2 cellular contexts compared by ENCODE assay signal in the genomic region with DNA sequence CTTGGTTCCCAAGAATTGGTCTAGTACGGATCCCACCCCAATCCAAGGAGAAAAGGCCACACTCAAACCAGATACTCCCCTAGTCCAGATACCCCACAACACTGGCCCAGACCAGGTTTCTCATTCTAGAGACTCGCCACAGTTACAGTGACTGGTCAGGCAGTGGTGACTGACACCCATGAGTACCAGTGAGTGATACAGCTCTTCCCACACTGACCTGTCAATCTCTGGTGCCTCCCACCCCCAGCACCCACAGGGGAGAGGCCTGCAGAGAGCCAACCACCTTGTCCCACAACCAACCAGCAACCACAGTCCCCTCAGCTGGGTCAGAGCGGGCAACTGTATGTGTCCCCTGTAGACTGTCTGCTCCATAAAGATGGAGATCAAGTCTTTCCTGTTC.
TF ChIP-seq lines count a peak whose summit lies in the region.

No MANE protein-coding gene starts in this region.

TF ChIP-seq in IMR-90, 13 proteins besides CTCF, POLR2A, EP300 and RAD21:
- TF ChIP-seq, protein P1, sequence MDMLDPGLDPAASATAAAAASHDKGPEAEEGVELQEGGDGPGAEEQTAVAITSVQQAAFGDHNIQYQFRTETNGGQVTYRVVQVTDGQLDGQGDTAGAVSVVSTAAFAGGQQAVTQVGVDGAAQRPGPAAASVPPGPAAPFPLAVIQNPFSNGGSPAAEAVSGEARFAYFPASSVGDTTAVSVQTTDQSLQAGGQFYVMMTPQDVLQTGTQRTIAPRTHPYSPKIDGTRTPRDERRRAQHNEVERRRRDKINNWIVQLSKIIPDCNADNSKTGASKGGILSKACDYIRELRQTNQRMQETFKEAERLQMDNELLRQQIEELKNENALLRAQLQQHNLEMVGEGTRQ (IDR thresholded peaks at IDR 0.05; ENCODE audit: low read depth, low read length): no peak
- TF ChIP-seq RFX5 (IDR thresholded peaks at IDR 0.05; ENCODE audit: low read depth, low read length) (no peak), CHD1 (IDR thresholded peaks at IDR 0.05; ENCODE audit: low read depth, low read length) (no peak), FOS (IDR thresholded peaks at IDR 0.05; ENCODE audit: low read depth, low read length) (no peak), BHLHE40 (IDR thresholded peaks at IDR 0.05; ENCODE audit: low read depth, low read length) (no peak), MAFK (IDR thresholded peaks at IDR 0.05; ENCODE audit: low read depth, low read length) (no peak), SMC3 (IDR thresholded peaks at IDR 0.05; ENCODE audit: low read depth, low read length) (no peak), MXI1 (IDR thresholded peaks at IDR 0.05; ENCODE audit: borderline replicate concordance, low read depth, low read length) (no peak), CEBPB (IDR thresholded peaks at IDR 0.05; ENCODE audit: low read depth, low read length) (no peak), MAZ (IDR thresholded peaks at IDR 0.05; ENCODE audit: borderline replicate concordance, low read depth, low read length) (no peak), RCOR1 (IDR thresholded peaks at IDR 0.05; ENCODE audit: insufficient replicate concordance, low read length) (no peak), NFE2L2 (IDR thresholded peaks at IDR 0.05; ENCODE audit: low read depth, low read length) (no peak)
- TF ChIP-seq, protein P2, sequence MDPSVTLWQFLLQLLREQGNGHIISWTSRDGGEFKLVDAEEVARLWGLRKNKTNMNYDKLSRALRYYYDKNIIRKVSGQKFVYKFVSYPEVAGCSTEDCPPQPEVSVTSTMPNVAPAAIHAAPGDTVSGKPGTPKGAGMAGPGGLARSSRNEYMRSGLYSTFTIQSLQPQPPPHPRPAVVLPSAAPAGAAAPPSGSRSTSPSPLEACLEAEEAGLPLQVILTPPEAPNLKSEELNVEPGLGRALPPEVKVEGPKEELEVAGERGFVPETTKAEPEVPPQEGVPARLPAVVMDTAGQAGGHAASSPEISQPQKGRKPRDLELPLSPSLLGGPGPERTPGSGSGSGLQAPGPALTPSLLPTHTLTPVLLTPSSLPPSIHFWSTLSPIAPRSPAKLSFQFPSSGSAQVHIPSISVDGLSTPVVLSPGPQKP (IDR thresholded peaks at IDR 0.05; ENCODE audit: borderline replicate concordance, low read depth, low read length): no peak

TF ChIP-seq in H1, 55 proteins besides CTCF, POLR2A, EP300 and RAD21:
- TF ChIP-seq SIRT6 (IDR thresholded peaks at IDR 0.05; ENCODE audit: low read length) (no peak), SP2 (IDR thresholded peaks at IDR 0.05; ENCODE audit: low read length) (no peak), KDM1A (IDR thresholded peaks at IDR 0.05; ENCODE audit: borderline replicate concordance, low read length) (no peak), SAP30 (IDR thresholded peaks at IDR 0.05; ENCODE audit: insufficient read depth, insufficient replicate concordance, low read length) (no peak), NRF1 (IDR thresholded peaks at IDR 0.05; ENCODE audit: low read depth, low read length) (no peak), TCF12 (IDR thresholded peaks at IDR 0.05; ENCODE audit: low read depth, low read length) (no peak), EZH2 (IDR thresholded peaks at IDR 0.05; ENCODE audit: low read depth, low read length, severe bottlenecking) (no peak), JUN (IDR thresholded peaks at IDR 0.05; ENCODE audit: low read depth, low read length) (no peak), ZNF274 (IDR thresholded peaks at IDR 0.05; ENCODE audit: borderline replicate concordance, extremely low read depth, low read length) (no peak), BRCA1 (IDR thresholded peaks at IDR 0.05; ENCODE audit: low read depth, low read length) (no peak), POU5F1 (IDR thresholded peaks at IDR 0.05; ENCODE audit: low read depth, low read length) (no peak), CHD1 (IDR thresholded peaks at IDR 0.05; ENCODE audit: low read depth, low read length) (no peak), TAF7 (optimal IDR thresholded peaks at IDR 0.05; ENCODE audit: borderline replicate concordance, low read depth, low read length) (no peak), SP1 (IDR thresholded peaks at IDR 0.05; ENCODE audit: low read depth, low read length) (no peak)
- TF ChIP-seq, protein P3, sequence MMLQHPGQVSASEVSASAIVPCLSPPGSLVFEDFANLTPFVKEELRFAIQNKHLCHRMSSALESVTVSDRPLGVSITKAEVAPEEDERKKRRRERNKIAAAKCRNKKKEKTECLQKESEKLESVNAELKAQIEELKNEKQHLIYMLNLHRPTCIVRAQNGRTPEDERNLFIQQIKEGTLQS (IDR thresholded peaks at IDR 0.05; ENCODE audit: insufficient read depth, low read depth, low read length): no peak
- TF ChIP-seq, protein P4, sequence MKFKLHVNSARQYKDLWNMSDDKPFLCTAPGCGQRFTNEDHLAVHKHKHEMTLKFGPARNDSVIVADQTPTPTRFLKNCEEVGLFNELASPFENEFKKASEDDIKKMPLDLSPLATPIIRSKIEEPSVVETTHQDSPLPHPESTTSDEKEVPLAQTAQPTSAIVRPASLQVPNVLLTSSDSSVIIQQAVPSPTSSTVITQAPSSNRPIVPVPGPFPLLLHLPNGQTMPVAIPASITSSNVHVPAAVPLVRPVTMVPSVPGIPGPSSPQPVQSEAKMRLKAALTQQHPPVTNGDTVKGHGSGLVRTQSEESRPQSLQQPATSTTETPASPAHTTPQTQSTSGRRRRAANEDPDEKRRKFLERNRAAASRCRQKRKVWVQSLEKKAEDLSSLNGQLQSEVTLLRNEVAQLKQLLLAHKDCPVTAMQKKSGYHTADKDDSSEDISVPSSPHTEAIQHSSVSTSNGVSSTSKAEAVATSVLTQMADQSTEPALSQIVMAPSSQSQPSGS (IDR thresholded peaks at IDR 0.05; ENCODE audit: low read length): no peak
- TF ChIP-seq, protein P5, sequence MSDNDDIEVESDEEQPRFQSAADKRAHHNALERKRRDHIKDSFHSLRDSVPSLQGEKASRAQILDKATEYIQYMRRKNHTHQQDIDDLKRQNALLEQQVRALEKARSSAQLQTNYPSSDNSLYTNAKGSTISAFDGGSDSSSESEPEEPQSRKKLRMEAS (IDR thresholded peaks at IDR 0.05): no peak
- TF ChIP-seq, protein P6, sequence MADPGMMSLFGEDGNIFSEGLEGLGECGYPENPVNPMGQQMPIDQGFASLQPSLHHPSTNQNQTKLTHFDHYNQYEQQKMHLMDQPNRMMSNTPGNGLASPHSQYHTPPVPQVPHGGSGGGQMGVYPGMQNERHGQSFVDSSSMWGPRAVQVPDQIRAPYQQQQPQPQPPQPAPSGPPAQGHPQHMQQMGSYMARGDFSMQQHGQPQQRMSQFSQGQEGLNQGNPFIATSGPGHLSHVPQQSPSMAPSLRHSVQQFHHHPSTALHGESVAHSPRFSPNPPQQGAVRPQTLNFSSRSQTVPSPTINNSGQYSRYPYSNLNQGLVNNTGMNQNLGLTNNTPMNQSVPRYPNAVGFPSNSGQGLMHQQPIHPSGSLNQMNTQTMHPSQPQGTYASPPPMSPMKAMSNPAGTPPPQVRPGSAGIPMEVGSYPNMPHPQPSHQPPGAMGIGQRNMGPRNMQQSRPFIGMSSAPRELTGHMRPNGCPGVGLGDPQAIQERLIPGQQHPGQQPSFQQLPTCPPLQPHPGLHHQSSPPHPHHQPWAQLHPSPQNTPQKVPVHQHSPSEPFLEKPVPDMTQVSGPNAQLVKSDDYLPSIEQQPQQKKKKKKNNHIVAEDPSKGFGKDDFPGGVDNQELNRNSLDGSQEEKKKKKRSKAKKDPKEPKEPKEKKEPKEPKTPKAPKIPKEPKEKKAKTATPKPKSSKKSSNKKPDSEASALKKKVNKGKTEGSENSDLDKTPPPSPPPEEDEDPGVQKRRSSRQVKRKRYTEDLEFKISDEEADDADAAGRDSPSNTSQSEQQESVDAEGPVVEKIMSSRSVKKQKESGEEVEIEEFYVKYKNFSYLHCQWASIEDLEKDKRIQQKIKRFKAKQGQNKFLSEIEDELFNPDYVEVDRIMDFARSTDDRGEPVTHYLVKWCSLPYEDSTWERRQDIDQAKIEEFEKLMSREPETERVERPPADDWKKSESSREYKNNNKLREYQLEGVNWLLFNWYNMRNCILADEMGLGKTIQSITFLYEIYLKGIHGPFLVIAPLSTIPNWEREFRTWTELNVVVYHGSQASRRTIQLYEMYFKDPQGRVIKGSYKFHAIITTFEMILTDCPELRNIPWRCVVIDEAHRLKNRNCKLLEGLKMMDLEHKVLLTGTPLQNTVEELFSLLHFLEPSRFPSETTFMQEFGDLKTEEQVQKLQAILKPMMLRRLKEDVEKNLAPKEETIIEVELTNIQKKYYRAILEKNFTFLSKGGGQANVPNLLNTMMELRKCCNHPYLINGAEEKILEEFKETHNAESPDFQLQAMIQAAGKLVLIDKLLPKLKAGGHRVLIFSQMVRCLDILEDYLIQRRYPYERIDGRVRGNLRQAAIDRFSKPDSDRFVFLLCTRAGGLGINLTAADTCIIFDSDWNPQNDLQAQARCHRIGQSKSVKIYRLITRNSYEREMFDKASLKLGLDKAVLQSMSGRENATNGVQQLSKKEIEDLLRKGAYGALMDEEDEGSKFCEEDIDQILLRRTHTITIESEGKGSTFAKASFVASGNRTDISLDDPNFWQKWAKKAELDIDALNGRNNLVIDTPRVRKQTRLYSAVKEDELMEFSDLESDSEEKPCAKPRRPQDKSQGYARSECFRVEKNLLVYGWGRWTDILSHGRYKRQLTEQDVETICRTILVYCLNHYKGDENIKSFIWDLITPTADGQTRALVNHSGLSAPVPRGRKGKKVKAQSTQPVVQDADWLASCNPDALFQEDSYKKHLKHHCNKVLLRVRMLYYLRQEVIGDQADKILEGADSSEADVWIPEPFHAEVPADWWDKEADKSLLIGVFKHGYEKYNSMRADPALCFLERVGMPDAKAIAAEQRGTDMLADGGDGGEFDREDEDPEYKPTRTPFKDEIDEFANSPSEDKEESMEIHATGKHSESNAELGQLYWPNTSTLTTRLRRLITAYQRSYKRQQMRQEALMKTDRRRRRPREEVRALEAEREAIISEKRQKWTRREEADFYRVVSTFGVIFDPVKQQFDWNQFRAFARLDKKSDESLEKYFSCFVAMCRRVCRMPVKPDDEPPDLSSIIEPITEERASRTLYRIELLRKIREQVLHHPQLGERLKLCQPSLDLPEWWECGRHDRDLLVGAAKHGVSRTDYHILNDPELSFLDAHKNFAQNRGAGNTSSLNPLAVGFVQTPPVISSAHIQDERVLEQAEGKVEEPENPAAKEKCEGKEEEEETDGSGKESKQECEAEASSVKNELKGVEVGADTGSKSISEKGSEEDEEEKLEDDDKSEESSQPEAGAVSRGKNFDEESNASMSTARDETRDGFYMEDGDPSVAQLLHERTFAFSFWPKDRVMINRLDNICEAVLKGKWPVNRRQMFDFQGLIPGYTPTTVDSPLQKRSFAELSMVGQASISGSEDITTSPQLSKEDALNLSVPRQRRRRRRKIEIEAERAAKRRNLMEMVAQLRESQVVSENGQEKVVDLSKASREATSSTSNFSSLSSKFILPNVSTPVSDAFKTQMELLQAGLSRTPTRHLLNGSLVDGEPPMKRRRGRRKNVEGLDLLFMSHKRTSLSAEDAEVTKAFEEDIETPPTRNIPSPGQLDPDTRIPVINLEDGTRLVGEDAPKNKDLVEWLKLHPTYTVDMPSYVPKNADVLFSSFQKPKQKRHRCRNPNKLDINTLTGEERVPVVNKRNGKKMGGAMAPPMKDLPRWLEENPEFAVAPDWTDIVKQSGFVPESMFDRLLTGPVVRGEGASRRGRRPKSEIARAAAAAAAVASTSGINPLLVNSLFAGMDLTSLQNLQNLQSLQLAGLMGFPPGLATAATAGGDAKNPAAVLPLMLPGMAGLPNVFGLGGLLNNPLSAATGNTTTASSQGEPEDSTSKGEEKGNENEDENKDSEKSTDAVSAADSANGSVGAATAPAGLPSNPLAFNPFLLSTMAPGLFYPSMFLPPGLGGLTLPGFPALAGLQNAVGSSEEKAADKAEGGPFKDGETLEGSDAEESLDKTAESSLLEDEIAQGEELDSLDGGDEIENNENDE (IDR thresholded peaks at IDR 0.05; ENCODE audit: insufficient replicate concordance, low read length): no peak
